Comparison of ENCODE assay signal across 8 cellular contexts in the genomic region with DNA sequence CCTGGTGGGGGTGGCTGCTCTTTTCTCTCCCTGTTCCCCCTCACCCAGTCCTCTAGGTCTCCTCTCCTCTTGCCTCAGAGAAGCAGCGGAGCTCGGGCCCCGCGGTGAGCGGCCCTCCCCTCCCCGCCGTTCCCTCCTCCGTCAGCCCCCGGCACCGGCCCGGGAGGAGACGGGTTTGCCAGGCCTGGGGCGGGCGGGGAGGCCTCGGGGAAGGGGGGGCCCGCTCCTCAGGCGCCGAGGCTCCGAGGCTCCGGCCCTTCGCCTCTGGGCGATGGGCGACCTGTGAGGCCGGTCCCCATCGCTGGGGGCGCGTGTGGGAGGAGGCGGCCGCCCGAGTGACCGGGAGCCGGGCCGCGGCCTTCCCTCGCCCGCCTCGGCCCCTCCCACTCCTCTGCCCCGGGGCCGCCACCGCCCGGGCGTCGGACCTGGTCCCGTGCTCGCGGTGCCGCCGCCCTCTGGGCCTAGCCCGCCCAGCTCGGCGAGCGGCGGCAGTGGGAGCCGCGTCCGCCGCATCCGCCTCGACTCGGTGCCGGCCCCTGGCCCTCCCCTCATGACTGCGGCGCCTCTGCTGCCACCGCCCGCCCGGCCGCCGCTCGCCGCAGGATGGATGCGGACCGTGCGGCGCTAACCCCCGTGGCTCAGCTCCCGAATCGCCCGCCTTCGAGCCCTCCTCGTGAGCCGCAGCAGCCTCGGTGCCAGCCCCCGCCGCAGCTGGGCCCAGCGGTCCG. TPM values are rescaled to one million over a fixed set of nuclear protein-coding genes. Genes with fewer than 3 reads are reported as not detected.
DNase-seq lines count a peak whose midpoint lies in the region; ATAC-seq and TF ChIP-seq lines count a peak whose summit lies in the region.

No MANE protein-coding gene starts in this region.

- H3K36me3 Mint-ChIP-seq in natural killer cell treated with Interleukin-12 subunit alpha and Interleukin-12 subunit beta and Interleukin-15 and Interleukin-18, amount 100 ng/mL, for 72 hours, result peaks cover 12% of the 10 kb centered on the region

- H3K27ac Mint-ChIP-seq in natural killer cell treated with Interleukin-12 subunit alpha and Interleukin-12 subunit beta and Interleukin-15 and Interleukin-18, amount 100 ng/mL, for 72 hours, result peak overlapping the region; percentile 72 to 85

- H3K4me1 ChIP-seq in uterus, result no peaks in the 10 kb centered on the region

- no peak for TF ChIP-seq POLR2A in uterus (IDR thresholded peaks at IDR 0.05)

- H3K27me3 ChIP-seq in H7 (ENCODE audit: control insufficient read depth, insufficient read depth, low read length), result 0 out of 2 replicates have a peak, but pooled peaks cover 2% of the 10 kb centered on the region
- no peaks in the 10 kb centered on the region for H3K27me3 ChIP-seq in uterus

- ATAC-seq in natural killer cell treated with Interleukin-12 subunit alpha and Interleukin-12 subunit beta and Interleukin-15 and Interleukin-18, amount 100 ng/mL, for 72 hours, result peak; percentile 64 to 68

- H3K9me3 Mint-ChIP-seq in natural killer cell treated with Interleukin-12 subunit alpha and Interleukin-12 subunit beta and Interleukin-15 and Interleukin-18, amount 100 ng/mL, for 72 hours, result no peaks in the 10 kb centered on the region

- H3K4me3 ChIP-seq in H7 (ENCODE audit: insufficient read depth, low read depth, low read length), result peak overlapping the region; percentile 86
- peak overlapping the region; percentile 87 for H3K4me3 ChIP-seq in fibroblast of mammary gland (ENCODE audit: control insufficient read depth, low read depth, low read length)
- H3K4me3 ChIP-seq in uterus, result peak overlapping the region; percentile 72 to 78

- H3K27ac ChIP-seq in uterus, result peak overlapping the region; percentile 99

- H3K27me3 Mint-ChIP-seq in natural killer cell treated with Interleukin-12 subunit alpha and Interleukin-12 subunit beta and Interleukin-15 and Interleukin-18, amount 100 ng/mL, for 72 hours, result no peaks in the 10 kb centered on the region

- peak; percentile 73 for DNase-seq in NCI-H146 (lab: John Stamatoyannopoulos, UW)
- DNase-seq in NCI-H146 treated with DMSO at 0.1 percent for 48 hours (lab: John Stamatoyannopoulos, UW; ENCODE audit: unreplicated experiment), result no peak
- DNase-seq in H7, result peak; percentile 83
- DNase-seq in LoVo (ENCODE audit: low spot score), result peak; percentile 56
- DNase-seq in activated CD8-positive, alpha-beta memory T cell treated with anti-CD3 and anti-CD28 coated beads, Interleukin-2, amount 50 U/mL, for 4 hours, result peak; percentile 44
- peak; percentile 36 for DNase-seq in fibroblast of mammary gland (ENCODE audit: low read depth)
- DNase-seq in natural killer cell treated with Interleukin-12 subunit alpha and Interleukin-12 subunit beta and Interleukin-15 and Interleukin-18, amount 100 ng/mL, for 72 hours (ENCODE audit: low spot score), result peak; percentile 73
- DNase-seq in uterus, result no peak

- H3K36me3 ChIP-seq in H7 (replicated peaks; ENCODE audit: control insufficient read depth, insufficient read depth, low read length), result no peaks in the 10 kb centered on the region
- H3K36me3 ChIP-seq in uterus, result no peaks in the 10 kb centered on the region

- peaks cover 27 to 34% of the 10 kb centered on the region in 2 donors for H3K4me1 Mint-ChIP-seq in natural killer cell treated with Interleukin-12 subunit alpha and Interleukin-12 subunit beta and Interleukin-15 and Interleukin-18, amount 100 ng/mL, for 72 hours (ENCODE audit: low read depth in 2 of 2)

- H3K9me3 ChIP-seq in uterus, result no peaks in the 10 kb centered on the region

- intact Hi-C loops in uterus (cut with DNase I; ENCODE audit: low total_unique reads), result loop anchor here (5.0 to 10.0 kb wide), 3 partner anchors 62 to 181 kb away; no protein-coding TSS in a partner anchor

- TF ChIP-seq CTCF in fibroblast of mammary gland (conservative IDR thresholded peaks at IDR 0.05; ENCODE audit: control insufficient read depth, insufficient read depth, low read depth, low read length), result no peak
- peak in 1 of 4 experiments; percentile 16 for TF ChIP-seq CTCF in uterus (IDR thresholded peaks at IDR 0.05)

- H3K4me3 Mint-ChIP-seq in natural killer cell treated with Interleukin-12 subunit alpha and Interleukin-12 subunit beta and Interleukin-15 and Interleukin-18, amount 100 ng/mL, for 72 hours, result peak overlapping the region; percentile 99

RNA-seq across cellular contexts. Expression of gene WNK1, which starts 0.5 kb away (rescaled TPM):
- total RNA-seq in H7 (2014; rRNA removed; shearing (Covaris generic)), result 72.7 and 79.3 TPM in 2 replicates
- 100 to 1,000 TPM; 152 to 269 TPM for total RNA-seq in natural killer cell treated with Interleukin-12 subunit alpha and Interleukin-12 subunit beta and Interleukin-15 and Interleukin-18, amount 100 ng/mL, for 72 hours
- total RNA-seq in uterus, result 100 to 1,000 TPM in 1 of 4 donors, 10 to 100 TPM in 3; 57.1 to 208 (median 81.0) TPM

Comparison
In these comparisons a context has a peak if more than half of its experiments do, and no peak if none do; other contexts are left out.
1. DNase-seq: peak in NCI-H146 (single experiment), H7 (single experiment), LoVo (single experiment), activated CD8-positive, alpha-beta memory T cell treated with anti-CD3 and anti-CD28 coated beads, Interleukin-2, amount 50 U/mL, for 4 hours (single experiment), fibroblast of mammary gland (single experiment) and natural killer cell treated with Interleukin-12 subunit alpha and Interleukin-12 subunit beta and Interleukin-15 and Interleukin-18, amount 100 ng/mL, for 72 hours (single experiment); none in NCI-H146 treated with DMSO at 0.1 percent for 48 hours (single experiment) and uterus (0 of 2).
2. Peak in every context shown above with its lines, with median percentiles within 50 percentile points of each other: H3K4me3 ChIP-seq.